ENCODE assay signal across 8 cellular contexts in genomic region chr11:68030318-68031135, GRCh38. TPM values are rescaled to one million over a fixed set of nuclear protein-coding genes. Genes with fewer than 3 reads are reported as not detected.
DNase-seq lines count a peak whose midpoint lies in the region; ATAC-seq lines count a peak whose summit lies in the region.

NDUFS8 (plus strand) TSS chr11:68030681; CDS start chr11:68032152, 1,471 bp downstream.

- peaks cover 13 to 27% of the 10 kb centered on the region in 2 donors for H3K4me1 Mint-ChIP-seq in effector memory CD8-positive, alpha-beta T cell (ENCODE audit: low read depth in 2 of 2)

- no peaks in the 10 kb centered on the region for H3K9me3 Mint-ChIP-seq in effector memory CD8-positive, alpha-beta T cell

- H3K36me3 Mint-ChIP-seq in effector memory CD8-positive, alpha-beta T cell (ENCODE audit: insufficient read depth): peaks cover 39% of the 10 kb centered on the region

- peak; percentile 85 for ATAC-seq in GM21360 (IDR thresholded peaks at IDR 0.05; ENCODE audit: unreplicated experiment)
- peak; percentile 94 for ATAC-seq in effector memory CD8-positive, alpha-beta T cell (replicated peaks)

- peak within 1 kb of the TSS; percentile 47 to 92 for H3K27ac Mint-ChIP-seq in effector memory CD8-positive, alpha-beta T cell

- DNase-seq in COLO668 (lab: John Stamatoyannopoulos, UW; ENCODE audit: unreplicated experiment) (peak; percentile 96), HT1080 (ENCODE audit: low read depth) (peak; percentile 99), NOMO-1 treated with DMSO at 0.1 percent for 48 hours (lab: John Stamatoyannopoulos, UW; ENCODE audit: unreplicated experiment) (peak; percentile 99), medulla oblongata (ENCODE audit: extremely low spot score) (peak; percentile 100)
- DNase-seq in activated CD8-positive, alpha-beta memory T cell treated with anti-CD3 and anti-CD28 coated beads for 4 hours (ENCODE audit: low read depth in 2 of 2): peak; percentile 94 to 96
- peak; percentile 89 to 95 (median 90) for DNase-seq in effector memory CD8-positive, alpha-beta T cell
- peak; percentile 96 for DNase-seq in stimulated activated CD8-positive, alpha-beta memory T cell treated with anti-CD3 and anti-CD28 coated beads, Interleukin-12 subunit alpha, Interleukin-12 subunit beta, amount 100 ng/mL, for 1 hour (ENCODE audit: low read depth)

- peak within 1 kb of the TSS; percentile 91 to 92 for H3K4me3 Mint-ChIP-seq in effector memory CD8-positive, alpha-beta T cell

- no peaks in the 10 kb centered on the region for H3K27me3 Mint-ChIP-seq in effector memory CD8-positive, alpha-beta T cell

RNA-seq across cellular contexts. Expression of gene NDUFS8, which starts in this region (rescaled TPM):
- 304 and 308 TPM in 2 replicates for total RNA-seq in HT1080 (2014; rRNA removed; shearing (Covaris generic))
- 161 and 195 TPM in 2 replicates for polyA plus RNA-seq in HT1080 (2015; cell fraction: cytosol; rRNA removed)
- polyA plus RNA-seq in HT1080 (2015; cell fraction: nucleus; rRNA removed): 88.6 and 90.0 TPM in 2 replicates

Comparison
In these comparisons a context has a peak if more than half of its experiments do, and no peak if none do; other contexts are left out.
1. Peak in every context shown above with its lines: DNase-seq and ATAC-seq.